Comparison of ENCODE assay signal across 9 cellular contexts in genomic region chr14:99718031-99718810, GRCh38. TPM values are rescaled to one million over a fixed set of nuclear protein-coding genes. Genes with fewer than 3 reads are reported as not detected.
DNase-seq lines count a peak whose midpoint lies in the region; ATAC-seq and TF ChIP-seq lines count a peak whose summit lies in the region.
"Had no signal": no experiment of that assay in that cellular context is flagged by ENCODE, and none has a peak within 500 bp of the region (broad histone marks: within the 10 kb centered on the region; RNA-seq: fewer than 3 reads in every experiment).

No MANE protein-coding gene starts in this region.

- no peak overlapping the region for H3K4me2 ChIP-seq in PC-3 (ENCODE audit: low read length)

- POLR2A ChIA-PET in PC-3 (lab: Charles Lee; ENCODE audit: unreplicated experiment): no interaction called here

- no peaks in the 10 kb centered on the region for H3F3A ChIP-seq in PC-3 (ENCODE audit: low read length, unreplicated experiment)

- no peaks in the 10 kb centered on the region for H3K9me2 ChIP-seq in PC-3 (replicated peaks; ENCODE audit: low read length)

- TF ChIP-seq EP300 in esophagus muscularis mucosa (IDR thresholded peaks at IDR 0.05): no peak

- H3K79me2 ChIP-seq in PC-3 (ENCODE audit: low read length): no peaks in the 10 kb centered on the region

- TF ChIP-seq CTCF in esophagus muscularis mucosa (IDR thresholded peaks at IDR 0.05): no peak
- no peak for TF ChIP-seq CTCF in PC-3 (conservative IDR thresholded peaks at IDR 0.05; ENCODE audit: low read depth, low read length)

- H3K9ac ChIP-seq in PC-3 (ENCODE audit: low read length): no peak overlapping the region

- no peak overlapping the region for H3K27ac ChIP-seq in esophagus muscularis mucosa (replicated peaks in 1 of 4)
- no peak overlapping the region for H3K27ac ChIP-seq in PC-3 (ENCODE audit: low read length)

- H3K4me1 ChIP-seq in esophagus muscularis mucosa: no peaks in the 10 kb centered on the region
- H3K4me1 ChIP-seq in PC-3 (ENCODE audit: insufficient read depth, low read length): no peaks in the 10 kb centered on the region

- DNase-seq in esophagus muscularis mucosa (ENCODE audit: extremely low spot score) (peak; percentile 62), PC-3 (no peak), pons (ENCODE audit: low spot score) (no peak), left colon (no peak)

- no TSS peak for BruUV-seq in PC-3 (replicated peaks; lab: Mats Ljungman, UMichigan)

- intact Hi-C loops in esophagus muscularis mucosa (cut with DNase I) (no loop called here), PC-3 (cut with micrococcal nuclease) (no loop called here), left colon (cut with DNase I, micrococcal nuclease) (no loop called here)

- TF ChIP-seq POLR2A in esophagus muscularis mucosa (IDR thresholded peaks at IDR 0.05; ENCODE audit: low read depth): no peak

- WGBS in esophagus muscularis mucosa: 75% methylated on average over 14 of the region's 14 CpGs

- H3K36me3 ChIP-seq in esophagus muscularis mucosa (no peaks in the 10 kb centered on the region), PC-3 (ENCODE audit: low read depth, low read length) (no peaks in the 10 kb centered on the region)

- ATAC-seq in GM18502 (IDR thresholded peaks at IDR 0.05; ENCODE audit: poor library complexity, unreplicated experiment) (peak; percentile 94), GM21381 (IDR thresholded peaks at IDR 0.05; ENCODE audit: unreplicated experiment) (peak; percentile 90), HG03175 (IDR thresholded peaks at IDR 0.05; ENCODE audit: unreplicated experiment) (peak; percentile 92), PC-3 (no peak), HG03045 (IDR thresholded peaks at IDR 0.05; ENCODE audit: unreplicated experiment) (no peak), left colon (no peak)
- ATAC-seq: Panc1 had no signal

- H3K4me3 ChIP-seq in esophagus muscularis mucosa: no peak overlapping the region
- no peak overlapping the region for H3K4me3 ChIP-seq in PC-3 (ENCODE audit: low read length)

- CTCF ChIA-PET in PC-3 (lab: Charles Lee): no interaction called here

- no peaks in the 10 kb centered on the region for H4K20me1 ChIP-seq in PC-3 (ENCODE audit: low read length)

- no peaks in the 10 kb centered on the region for H3K27me3 ChIP-seq in esophagus muscularis mucosa
- H3K27me3 ChIP-seq in PC-3 (ENCODE audit: low read length): no peaks in the 10 kb centered on the region

- H2AFZ ChIP-seq in PC-3 (ENCODE audit: low read length): no peak overlapping the region

- no peaks in the 10 kb centered on the region for H3K9me3 ChIP-seq in esophagus muscularis mucosa
- H3K9me3 ChIP-seq in PC-3 (ENCODE audit: low read length): no peaks in the 10 kb centered on the region

RNA-seq across cellular contexts. Expression of gene CYP46A1, which starts 34.1 kb away (rescaled TPM):
- total RNA-seq in esophagus muscularis mucosa (1 to 10 TPM; 1.2 to 2.5 (median 1.9) TPM), PC-3 (2014; rRNA removed) (0.52 and 1.2 TPM in 2 replicates), left colon (under 1 TPM; 0.09 to 0.45 TPM)

Comparison
In these comparisons a context has a peak if more than half of its experiments do, and no peak if none do; other contexts are left out.
1. ATAC-seq: peak in GM18502 (single experiment), GM21381 (single experiment) and HG03175 (single experiment); none in PC-3 (single experiment), HG03045 (single experiment) and left colon (single experiment).